ENCODE assay signal across 8 cellular contexts in genomic region chr5:95859327-95860060, GRCh38. TPM values are rescaled to one million over a fixed set of nuclear protein-coding genes. Genes with fewer than 3 reads are reported as not detected.
DNase-seq lines count a peak whose midpoint lies in the region; ATAC-seq, FAIRE-seq and TF ChIP-seq lines count a peak whose summit lies in the region.

No MANE protein-coding gene starts in this region.

- intact Hi-C loops in GM12878 (cut with micrococcal nuclease; ENCODE audit: unreplicated experiment), result loop anchor here (1.0 to 5.0 kb wide), 5 partner anchors 25 to 741 kb away; partner anchors contain the start of gene ELL2
- intact Hi-C loops in colonic mucosa (cut with DNase I), result loop anchor here (2.0 to 5.0 kb wide), 3 partner anchors 103 to 743 kb away; partner anchors contain the start of gene ELL2

- peak overlapping the region; percentile 78 for H4K8ac ChIP-seq in mesenchymal stem cell (ENCODE audit: low read length)

- TF ChIP-seq POLR2A in GM12878 (IDR thresholded peaks at IDR 0.05; ENCODE audit: low read depth, low read length), result no peak

- H3K27ac Mint-ChIP-seq in stimulated activated naive CD8-positive, alpha-beta T cell treated with anti-CD3 and anti-CD28 coated beads, Interleukin-15, Interleukin-2, amounts not matched to agents 100 ng/mL and 50 ng/mL, for 24 hours, result peak overlapping the region; percentile 86

- POLR2A ChIA-PET in GM12878 (lab: Charles Lee), result interaction anchor here (0.6 to 3.3 kb wide), 2 partner anchors 10 to 423 kb away, joined by 3 to 13 read pairs; no protein-coding TSS in a partner anchor

- SMC1A ChIA-PET in GM12878 (lab: Charles Lee; ENCODE audit: uncharacterized antibody, unreplicated experiment), result interaction anchor here (0.8 to 18.3 kb wide), 35 partner anchors 9 to 743 kb away, joined by 3 to 289 read pairs (median 4); no protein-coding TSS in a partner anchor

- in situ Hi-C loops in GM12878 (cut with MboI), result loop anchor here (5.0 kb wide), 4 partner anchors 98 to 743 kb away; no protein-coding TSS in a partner anchor

- FAIRE-seq in GM12878 (lab: Jason Lieb, UNC), result no peak

- H2AFZ ChIP-seq in GM12878 (ENCODE audit: control insufficient read depth, low read depth, low read length) (peak overlapping the region; percentile 79; the same call in 1 of the 2 replicates), mesenchymal stem cell (ENCODE audit: low read depth, low read length) (peak overlapping the region; percentile 43)

- H2BK12ac ChIP-seq in mesenchymal stem cell (ENCODE audit: low read length in 2 of 2), result peak overlapping the region; percentile 88 to 100

- no peak for DNase-seq in stimulated activated naive CD8-positive, alpha-beta T cell treated with anti-CD3 and anti-CD28 coated beads, Interleukin-15, Interleukin-2, amounts not matched to agents 100 U/mL and 50 U/mL, for 24 hours
- DNase-seq in GM12878 (ENCODE audit: low read depth, low spot score) (no peak), mesenchymal stem cell (no peak), colonic mucosa (no peak)

- 90% methylated on average over 9 of the region's 9 CpGs for WGBS in GM12878 (ENCODE audit: insufficient coverage, insufficient replicate concordance, low lambda C conversion rate, missing lambda C conversion rate)
- 41% methylated on average over 8 of the region's 9 CpGs for WGBS in mesenchymal stem cell

- no peak overlapping the region for H2BK120ac ChIP-seq in mesenchymal stem cell (ENCODE audit: low read depth, low read length)

- peak overlapping the region; percentile 46 for H2BK15ac ChIP-seq in mesenchymal stem cell (ENCODE audit: low read depth, poor library complexity, severe bottlenecking)

- H3K4me2 ChIP-seq in GM12878 (ENCODE audit: control insufficient read depth, insufficient read depth), result no peak overlapping the region; the same call in 1 of the 2 replicates
- peak overlapping the region; percentile 81 for H3K4me2 ChIP-seq in mesenchymal stem cell (ENCODE audit: low read length, poor library complexity, severe bottlenecking)

- H3K4ac ChIP-seq in mesenchymal stem cell (ENCODE audit: low read depth in 1 of 2, low read length in 2 of 2), result peak overlapping the region; percentile 73 to 78

- no peaks in the 10 kb centered on the region for H3K36me3 ChIP-seq in GM12878 (ENCODE audit: control insufficient read depth in 2 of 2, insufficient read depth in 2 of 2, low read length in 1 of 2)
- H3K36me3 ChIP-seq in mesenchymal stem cell (ENCODE audit: control insufficient read depth in 1 of 2, insufficient read depth in 2 of 2, low read depth in 1 of 2, low read length in 2 of 2), result no peaks in the 10 kb centered on the region
- no peaks in the 10 kb centered on the region for H3K36me3 ChIP-seq in colonic mucosa

- no TSS peak for BruUV-seq in GM12878 (replicated peaks; lab: Mats Ljungman, UMichigan)

- H3K4me1 ChIP-seq in GM12878 (ENCODE audit: control insufficient read depth, insufficient read depth, low read length) (peaks cover 21% of the 10 kb centered on the region), mesenchymal stem cell (ENCODE audit: control insufficient read depth, insufficient read depth, low read depth, low read length) (peaks cover 22% of the 10 kb centered on the region), colonic mucosa (peaks cover 7% of the 10 kb centered on the region)

- H3K9me3 ChIP-seq in GM12878 (replicated peaks; ENCODE audit: control insufficient read depth, insufficient read depth, low read length), result no peaks in the 10 kb centered on the region; the same call in 2 of the 3 replicates
- H3K9me3 ChIP-seq in mesenchymal stem cell (ENCODE audit: control insufficient read depth, low read length), result no peaks in the 10 kb centered on the region
- no peaks in the 10 kb centered on the region for H3K9me3 ChIP-seq in colonic mucosa

- H3K9ac ChIP-seq in GM12878 (ENCODE audit: control insufficient read depth, insufficient read depth, low read length) (no peak overlapping the region), mesenchymal stem cell (ENCODE audit: low read length) (peak overlapping the region; percentile 92), colonic mucosa (ENCODE audit: low read depth in 2 of 2, low read length in 2 of 2) (no peak overlapping the region)

- no peaks in the 10 kb centered on the region for H3K36me3 Mint-ChIP-seq in stimulated activated naive CD8-positive, alpha-beta T cell treated with anti-CD3 and anti-CD28 coated beads, Interleukin-15, Interleukin-2, amounts not matched to agents 100 ng/mL and 50 ng/mL, for 24 hours (ENCODE audit: low read depth)

- no peaks in the 10 kb centered on the region for H4K20me1 ChIP-seq in GM12878 (ENCODE audit: control insufficient read depth, insufficient read depth)

- H3K27me3 ChIP-seq in GM12878 (replicated peaks in 1 of 2; ENCODE audit: control insufficient read depth in 2 of 2, insufficient read depth in 2 of 2, low read length in 1 of 2) (no peaks in the 10 kb centered on the region), mesenchymal stem cell (ENCODE audit: control insufficient read depth in 1 of 2, insufficient read depth in 1 of 2, low read length in 2 of 2) (no peaks in the 10 kb centered on the region), colonic mucosa (no peaks in the 10 kb centered on the region)

- H3K18ac ChIP-seq in mesenchymal stem cell (ENCODE audit: low read depth in 1 of 2, low read length in 2 of 2), result peak overlapping the region; percentile 85 to 91

- no peak overlapping the region for H3K23ac ChIP-seq in mesenchymal stem cell (ENCODE audit: low read length in 2 of 2)

- H3K79me2 ChIP-seq in GM12878 (ENCODE audit: control insufficient read depth, insufficient read depth, low read length), result no peaks in the 10 kb centered on the region

- no peak for TF ChIP-seq RAD21 in GM12878 (IDR thresholded peaks at IDR 0.05; ENCODE audit: insufficient read depth, low read depth, low read length)

- H3K27me3 Mint-ChIP-seq in stimulated activated naive CD8-positive, alpha-beta T cell treated with anti-CD3 and anti-CD28 coated beads, Interleukin-15, Interleukin-2, amounts not matched to agents 100 ng/mL and 50 ng/mL, for 24 hours, result no peaks in the 10 kb centered on the region

- no peak overlapping the region for H3K27ac ChIP-seq in GM12878 (ENCODE audit: control insufficient read depth, insufficient read depth)
- peak overlapping the region; percentile 86 for H3K27ac ChIP-seq in mesenchymal stem cell (ENCODE audit: low read length, poor library complexity, severe bottlenecking)
- no peak overlapping the region for H3K27ac ChIP-seq in colonic mucosa

- peak overlapping the region; percentile 95 for H4K91ac ChIP-seq in mesenchymal stem cell (ENCODE audit: low read length)

- peaks cover 64% of the 10 kb centered on the region for H3K4me1 Mint-ChIP-seq in stimulated activated naive CD8-positive, alpha-beta T cell treated with anti-CD3 and anti-CD28 coated beads, Interleukin-15, Interleukin-2, amounts not matched to agents 100 ng/mL and 50 ng/mL, for 24 hours (ENCODE audit: low read depth)

- H3K14ac ChIP-seq in mesenchymal stem cell (ENCODE audit: low read length in 2 of 2), result peak overlapping the region in 1 of 2 experiments; percentile 72

- H3K4me3 Mint-ChIP-seq in stimulated activated naive CD8-positive, alpha-beta T cell treated with anti-CD3 and anti-CD28 coated beads, Interleukin-15, Interleukin-2, amounts not matched to agents 100 ng/mL and 50 ng/mL, for 24 hours, result peak overlapping the region; percentile 47

- CTCF ChIA-PET in GM12878 (lab: Yijun Ruan, JAX), result interaction anchor here (0.7 to 20.1 kb wide), 30 partner anchors 9 to 922 kb away, joined by 3 to 360 read pairs (median 4); no protein-coding TSS in a partner anchor

- peak overlapping the region; percentile 79 for H2AK5ac ChIP-seq in mesenchymal stem cell (ENCODE audit: low read length, severe bottlenecking)

- no peak for TF ChIP-seq EP300 in GM12878 (IDR thresholded peaks at IDR 0.05; ENCODE audit: borderline replicate concordance in 1 of 2, control insufficient read depth in 1 of 2, low read depth in 2 of 2, low read length in 2 of 2)

- H2BK5ac ChIP-seq in mesenchymal stem cell (ENCODE audit: low read depth, low read length, poor library complexity, severe bottlenecking), result no peak overlapping the region

- no peaks in the 10 kb centered on the region for H3K79me1 ChIP-seq in mesenchymal stem cell (replicated peaks; ENCODE audit: low read length, poor library complexity, severe bottlenecking)

- H3K4me3 ChIP-seq in GM12878, result no peak overlapping the region
- H3K4me3 ChIP-seq in mesenchymal stem cell (ENCODE audit: insufficient read depth in 1 of 2, low read depth in 1 of 2, low read length in 2 of 2), result peak overlapping the region in 1 of 2 experiments; percentile 69
- no peak overlapping the region for H3K4me3 ChIP-seq in colonic mucosa

- ATAC-seq in stimulated activated naive CD8-positive, alpha-beta T cell treated with anti-CD3 and anti-CD28 coated beads, Interleukin-15, Interleukin-2, amounts not matched to agents 100 U/mL and 50 U/mL, for 24 hours, result no peak
- ATAC-seq in GM12878 (no peak), GM18517 (IDR thresholded peaks at IDR 0.05; ENCODE audit: unreplicated experiment) (no peak), GM19463 (IDR thresholded peaks at IDR 0.05; ENCODE audit: unreplicated experiment) (no peak), GM19455 (IDR thresholded peaks at IDR 0.05; ENCODE audit: unreplicated experiment) (no peak)

- no peaks in the 10 kb centered on the region for H3K9me3 Mint-ChIP-seq in stimulated activated naive CD8-positive, alpha-beta T cell treated with anti-CD3 and anti-CD28 coated beads, Interleukin-15, Interleukin-2, amounts not matched to agents 100 ng/mL and 50 ng/mL, for 24 hours

- RAD21 ChIA-PET in GM12878 (lab: Charles Lee; ENCODE audit: unreplicated experiment), result interaction anchor here (0.7 to 13.6 kb wide), 18 partner anchors 10 to 480 kb away, joined by 3 to 182 read pairs (median 4); no protein-coding TSS in a partner anchor

- TF ChIP-seq CTCF in GM12878 (IDR thresholded peaks at IDR 0.05 in 2 of 3, conservative IDR thresholded peaks at IDR 0.05 in 1 of 3; ENCODE audit: control insufficient read depth in 2 of 3, extremely low read depth in 1 of 3, insufficient read depth in 1 of 3, low read depth in 3 of 3, low read length in 3 of 3), result no peak
- no peak for TF ChIP-seq CTCF in colonic mucosa (IDR thresholded peaks at IDR 0.05)

RNA-seq across cellular contexts. Expression of gene GLRX, which starts 37.0 kb away (rescaled TPM):
- total RNA-seq in GM12878 (2013; cell fraction: nucleolus; rRNA removed), result 41.5 and 42.2 TPM in 2 replicates
- total RNA-seq in GM12878 (2014; rRNA removed), result 103 and 127 TPM in 2 replicates
- 63.0 and 66.7 TPM in 2 replicates for total RNA-seq in GM12878 (2014; rRNA removed; fragmentation: Illumina TruSeq; extraction: Trizol)
- 80.0 and 80.2 TPM in 2 replicates for total RNA-seq in GM12878 (2021)
- polyA plus RNA-seq in GM12878 (2011; ENCODE audit: low read depth), result 58.0 TPM
- 188 and 194 TPM in 2 replicates for polyA plus RNA-seq in GM12878 (2011; rRNA removed)
- polyA plus RNA-seq in GM12878 (2011; cell fraction: cytosol; rRNA removed), result 89.8 and 172 TPM in 2 replicates
- 74.7 and 110 TPM in 2 replicates for polyA plus RNA-seq in GM12878 (2011; cell fraction: nucleus; rRNA removed)
- 135 and 145 TPM in 2 replicates for polyA plus RNA-seq in GM12878 (2012)
- 130 and 179 TPM in 2 replicates for polyA plus RNA-seq in GM12878 (2014; fragmentation: Illumina TruSeq; extraction: Trizol)
- polyA plus RNA-seq in GM12878 (2014; fragmentation: Nextera tagmentation; extraction: Ambion mirVana), result 100 to 1,000 TPM; 311 to 366 TPM
- polyA plus RNA-seq in GM12878 (2014; rRNA removed), result 195 and 236 TPM in 2 replicates
- 100 to 1,000 TPM; 185 to 187 TPM for polyA plus RNA-seq in GM12878 (2016; fragmentation: Nextera tagmentation; extraction: Ambion mirVana)
- polyA minus RNA-seq in GM12878 (2011; rRNA and poly(A)+ RNA removed), result 69.4 and 81.1 TPM in 2 replicates
- polyA minus RNA-seq in GM12878 (2011; cell fraction: cytosol; rRNA and poly(A)+ RNA removed), result 9.3 and 12.3 TPM in 2 replicates
- polyA minus RNA-seq in GM12878 (2011; cell fraction: nucleus; rRNA and poly(A)+ RNA removed), result 41.7 and 62.0 TPM in 2 replicates
- 137 TPM for polyA plus RNA-seq in mesenchymal stem cell (2013, experiment 1 of 2)
- 143 TPM for polyA plus RNA-seq in mesenchymal stem cell (2013, experiment 2 of 2)
- 10 to 100 TPM; 52.8 to 89.6 TPM for total RNA-seq in colonic mucosa
